In genomic region chr16:49605536-49606241, GRCh38 we compare ENCODE assay signal across 15 cellular contexts.
"Had no signal": no experiment of that assay in that cellular context is flagged by ENCODE, and none has a peak within 500 bp of the region (broad histone marks: within the 10 kb centered on the region; RNA-seq: fewer than 3 reads in every experiment).

No MANE protein-coding gene starts in this region.

- H3K4me1 ChIP-seq: body of pancreas, colonic mucosa, foreskin keratinocyte, pancreas had no signal

- H3K27ac ChIP-seq: body of pancreas, colonic mucosa, foreskin keratinocyte, pancreas, thyroid gland had no signal

- H3K9me3 Mint-ChIP-seq: activated CD4-positive, alpha-beta memory T cell treated with anti-CD3 and anti-CD28 coated beads, Interleukin-2, amount 10 ng/mL, durations not matched to agents 7 days and 5 days; activated naive CD8-positive, alpha-beta T cell treated with anti-CD3 and anti-CD28 coated beads for 36 hours; activated T-helper 1 cell treated with anti-CD3 and anti-CD28 coated beads, Interleukin-12 subunit alpha, Interleukin-12 subunit beta, Interleukin-2, Interleukin-4 antibody, amounts not matched to agents 30 ng/mL and 10 ng/mL and 1 ng/mL, durations not matched to agents 14 hours and 24 hours and 36 hours had no signal

- H3K27ac Mint-ChIP-seq: activated CD4-positive, alpha-beta memory T cell treated with anti-CD3 and anti-CD28 coated beads, Interleukin-2, amount 10 ng/mL, durations not matched to agents 7 days and 5 days; activated naive CD8-positive, alpha-beta T cell treated with anti-CD3 and anti-CD28 coated beads for 36 hours; activated T-helper 1 cell treated with anti-CD3 and anti-CD28 coated beads, Interleukin-12 subunit alpha, Interleukin-12 subunit beta, Interleukin-2, Interleukin-4 antibody, amounts not matched to agents 30 ng/mL and 10 ng/mL and 1 ng/mL, durations not matched to agents 14 hours and 24 hours and 36 hours; nephron progenitor cell had no signal

- DNase-seq: activated naive CD8-positive, alpha-beta T cell treated with anti-CD3 and anti-CD28 coated beads for 36 hours; amygdala; body of pancreas; central memory CD4-positive, alpha-beta T cell; colonic mucosa; effector CD8-positive, alpha-beta T cell; foreskin keratinocyte; mesendoderm; nephron progenitor cell; pancreas; stimulated activated CD4-positive, alpha-beta T cell treated with anti-CD3 and anti-CD28 coated beads, Interleukin-12 subunit alpha, Interleukin-12 subunit beta, amount 100 ng/mL, for 4 hours; stimulated activated CD4-positive, alpha-beta T cell treated with anti-CD3 and anti-CD28 coated beads, Interleukin-2, amount 100 ng/mL, for 24 hours; thyroid gland had no signal

- H3K4me3 Mint-ChIP-seq: activated CD4-positive, alpha-beta memory T cell treated with anti-CD3 and anti-CD28 coated beads, Interleukin-2, amount 10 ng/mL, durations not matched to agents 7 days and 5 days; activated naive CD8-positive, alpha-beta T cell treated with anti-CD3 and anti-CD28 coated beads for 36 hours; activated T-helper 1 cell treated with anti-CD3 and anti-CD28 coated beads, Interleukin-12 subunit alpha, Interleukin-12 subunit beta, Interleukin-2, Interleukin-4 antibody, amounts not matched to agents 30 ng/mL and 10 ng/mL and 1 ng/mL, durations not matched to agents 14 hours and 24 hours and 36 hours; nephron progenitor cell had no signal

- H3K36me3 Mint-ChIP-seq: activated naive CD8-positive, alpha-beta T cell treated with anti-CD3 and anti-CD28 coated beads for 36 hours had no signal

- H3K4me3 ChIP-seq: body of pancreas, colonic mucosa, pancreas, thyroid gland had no signal

- H3K4me1 Mint-ChIP-seq: activated CD4-positive, alpha-beta memory T cell treated with anti-CD3 and anti-CD28 coated beads, Interleukin-2, amount 10 ng/mL, durations not matched to agents 7 days and 5 days; activated naive CD8-positive, alpha-beta T cell treated with anti-CD3 and anti-CD28 coated beads for 36 hours had no signal

- H3K27me3 ChIP-seq: body of pancreas, colonic mucosa, foreskin keratinocyte, pancreas, thyroid gland had no signal

- H3K9me3 ChIP-seq: body of pancreas, colonic mucosa, pancreas, thyroid gland had no signal

- H3K36me3 ChIP-seq: colonic mucosa, pancreas, thyroid gland had no signal
